ENCODE assay signal across 9 cellular contexts in genomic region chr9:77460938-77461337, GRCh38.
"Had no signal": no experiment of that assay in that cellular context is flagged by ENCODE, and none has a peak within 500 bp of the region (broad histone marks: within the 10 kb centered on the region; RNA-seq: fewer than 3 reads in every experiment).

No MANE protein-coding gene starts in this region.

- H3K4me3 Mint-ChIP-seq: GM23338, H9, HFFc6, IgD-negative memory B cell had no signal

- H3K4me2 ChIP-seq: GM23338, KMS-11 had no signal

- H3K4me3 ChIP-seq: GM23338 had no signal

- ATAC-seq: GM23338, HepG2 had no signal

- H2AFZ ChIP-seq: GM23338 had no signal

- H3K9ac ChIP-seq: KMS-11 had no signal

- H3K27ac Mint-ChIP-seq: GM23338, H9, HFFc6, IgD-negative memory B cell had no signal

- DNase-seq: H9, HCEC 1CT, HFFc6, KBM-7 had no signal

- H3K36me3 Mint-ChIP-seq: IgD-negative memory B cell had no signal

- H3K27ac ChIP-seq: HL-60, KMS-11 had no signal

- H3K9me3 Mint-ChIP-seq: HFFc6 had no signal
